ENCODE assay signal across 14 cellular contexts in genomic region chr14:28763914-28764848, GRCh38. TPM values are rescaled to one million over a fixed set of nuclear protein-coding genes. Genes with fewer than 3 reads are reported as not detected.
DNase-seq lines count a peak whose midpoint lies in the region; ATAC-seq, FAIRE-seq and TF ChIP-seq lines count a peak whose summit lies in the region.
"Had no signal": no experiment of that assay in that cellular context is flagged by ENCODE, and none has a peak within 500 bp of the region (broad histone marks: within the 10 kb centered on the region; RNA-seq: fewer than 3 reads in every experiment).

No MANE protein-coding gene starts in this region.

- H3K4me1 ChIP-seq in HUES6 (ENCODE audit: control insufficient read depth, insufficient read depth, low read length) = peaks cover 27% of the 10 kb centered on the region
- H3K4me1 ChIP-seq in H1 (replicated peaks in 1 of 4; ENCODE audit: control insufficient read depth in 3 of 4, insufficient read depth in 4 of 4, low read length in 3 of 4) = peaks cover 2 to 21% (median 11%) of the 10 kb centered on the region in 4 experiments; a peak in 4 of 7 replicates

- TF ChIP-seq RAD21 in H1 (IDR thresholded peaks at IDR 0.05 in 1 of 2, conservative IDR thresholded peaks at IDR 0.05 in 1 of 2; ENCODE audit: low read depth in 2 of 2, low read length in 2 of 2) = no peak

- no peak overlapping the region for H3K23ac ChIP-seq in H1 (ENCODE audit: insufficient read length)

- TF ChIP-seq EP300 in H1 (IDR thresholded peaks at IDR 0.05; ENCODE audit: borderline replicate concordance in 1 of 2, low read depth in 2 of 2, low read length in 2 of 2) = no peak

- CTCF ChIA-PET in H1 (lab: Charles Lee; ENCODE audit: partially characterized antibody) = interaction anchor here (1.0 to 6.7 kb wide), 6 partner anchors 8 to 757 kb away, joined by 3 to 63 read pairs (median 6); no protein-coding TSS in a partner anchor

- H4K8ac ChIP-seq in H1 (ENCODE audit: extremely low read depth, insufficient read depth, low read length) = no peak overlapping the region

- no peak overlapping the region for H2BK15ac ChIP-seq in H1 (ENCODE audit: low read length)

- no peak overlapping the region for H3K27ac ChIP-seq in HUES6 (ENCODE audit: low read depth, low read length)
- H3K27ac ChIP-seq in H1 (ENCODE audit: low read depth, low read length) = no peak overlapping the region
- H3K27ac ChIP-seq: spleen had no signal

- H4K5ac ChIP-seq in H1 (ENCODE audit: insufficient read length, low read depth, low read length) = no peak overlapping the region

- H2BK20ac ChIP-seq in H1 (ENCODE audit: low read length) = no peak overlapping the region

- no peak overlapping the region for H3K4ac ChIP-seq in H1 (replicated peaks; ENCODE audit: insufficient read length, low read depth, low read length)

- H2BK120ac ChIP-seq in H1 (replicated peaks; ENCODE audit: low read depth, low read length) = no peak overlapping the region

- H3K36me3 ChIP-seq in HUES6 (ENCODE audit: control insufficient read depth, insufficient read depth, low read length) = no peaks in the 10 kb centered on the region
- H3K36me3 ChIP-seq in H1 (ENCODE audit: control insufficient read depth in 2 of 4, insufficient read depth in 4 of 4, low read length in 3 of 4) = no peaks in the 10 kb centered on the region; a peak in 1 of 8 replicates
- H3K36me3 ChIP-seq: spleen had no signal

- no peak for TF ChIP-seq CTCF in H1 (IDR thresholded peaks at IDR 0.05; ENCODE audit: control extremely low read depth in 1 of 3, insufficient read depth in 1 of 3, low read depth in 1 of 3, low read length in 3 of 3)

- ATAC-seq in GM21723 (IDR thresholded peaks at IDR 0.05; ENCODE audit: unreplicated experiment) = no peak
- ATAC-seq: left colon had no signal

- FAIRE-seq in H1 (lab: Jason Lieb, UNC) = peak; percentile 45

- no peak overlapping the region for H3K9ac ChIP-seq in HUES6 (ENCODE audit: low read length)
- no peak overlapping the region for H3K9ac ChIP-seq in H1 (replicated peaks in 1 of 4; ENCODE audit: extremely low read depth in 1 of 4, low read depth in 3 of 4, low read length in 3 of 4)

- WGBS in H1 (ENCODE audit: extremely low coverage in 1 of 2, insufficient coverage in 1 of 2, insufficient read length in 1 of 2, insufficient replicate concordance in 2 of 2, low coverage in 1 of 2, low lambda C conversion rate in 2 of 2, missing lambda C conversion rate in 1 of 2), 2 experiments = 7% methylated on average over 14 of the region's 16 CpGs; no CpG with 5 or more reads in 1 of the 2 experiments

- H3K4me2 ChIP-seq in H1 (ENCODE audit: insufficient read depth in 1 of 2, low read depth in 2 of 2, low read length in 2 of 2) = peak overlapping the region; percentile 55 to 79; a peak in 3 of 4 replicates

- H3K79me1 ChIP-seq in H1 (ENCODE audit: low read depth, low read length) = no peaks in the 10 kb centered on the region

- H3K27me3 ChIP-seq in HUES6 (ENCODE audit: control insufficient read depth, insufficient read depth, low read length) (peaks cover 92% of the 10 kb centered on the region), H1 (replicated peaks in 1 of 4; ENCODE audit: control insufficient read depth in 3 of 4, extremely low read depth in 1 of 4, insufficient read depth in 3 of 4, low read length in 3 of 4) (peaks cover 72 to 85% (median 80%) of the 10 kb centered on the region in 4 experiments)

- no peak overlapping the region for H3K14ac ChIP-seq in H1 (ENCODE audit: insufficient read length)

- peaks cover 17% of the 10 kb centered on the region for H3K23me2 ChIP-seq in H1 (ENCODE audit: low read depth, low read length)

- no peak for TF ChIP-seq POLR2A in H1 (IDR thresholded peaks at IDR 0.05; ENCODE audit: control extremely low read depth in 1 of 2, low read depth in 2 of 2, low read length in 2 of 2)

- H3K56ac ChIP-seq in H1 (replicated peaks; ENCODE audit: insufficient read length, low read depth, low read length) = no peak overlapping the region

- no peak overlapping the region for H4K91ac ChIP-seq in H1 (replicated peaks; ENCODE audit: insufficient read length, low read length)

- H2AFZ ChIP-seq in H1 (ENCODE audit: low read length) = no peak overlapping the region

- POLR2A ChIA-PET in H1 (lab: Charles Lee; ENCODE audit: partially characterized antibody) = interaction anchor here (0.8 to 2.4 kb wide), 3 partner anchors 8 to 21 kb away, joined by 4 to 11 read pairs (median 4); no protein-coding TSS in a partner anchor

- H3K4me3 ChIP-seq in HUES6 (ENCODE audit: low read depth, low read length) (peak overlapping the region; percentile 14; the same call in 1 of the 2 replicates), H1 (ENCODE audit: extremely low read depth in 1 of 4, insufficient read depth in 2 of 4, low read depth in 3 of 4, low read length in 4 of 4) (peak overlapping the region in 1 of 4 experiments; percentile 40; a peak in 1 of 8 replicates)

- no peak overlapping the region for H2BK5ac ChIP-seq in H1 (ENCODE audit: low read depth, low read length)

- H2BK12ac ChIP-seq in H1 (ENCODE audit: low read depth, low read length) = no peak overlapping the region

- peaks cover 12 to 21% of the 10 kb centered on the region in 2 experiments for H4K20me1 ChIP-seq in H1 (replicated peaks in 1 of 2; ENCODE audit: control insufficient read depth in 1 of 2, insufficient read depth in 2 of 2, low read length in 2 of 2)

- H3K79me2 ChIP-seq in H1 (ENCODE audit: control insufficient read depth in 1 of 2, insufficient read depth in 2 of 2, low read length in 2 of 2) = no peaks in the 10 kb centered on the region

- no peaks in the 10 kb centered on the region for H3K9me3 ChIP-seq in HUES6 (ENCODE audit: control insufficient read depth, insufficient read depth, low read depth, low read length)
- no peaks in the 10 kb centered on the region; a peak in 1 of 4 replicates for H3K9me3 ChIP-seq in H1 (ENCODE audit: insufficient read depth in 2 of 2, low read depth in 1 of 2, low read length in 1 of 2)

- H2AK5ac ChIP-seq in H1 (ENCODE audit: low read depth, low read length) = no peak overlapping the region

- H3K18ac ChIP-seq in H1 (ENCODE audit: extremely low read depth, low read length) = no peak overlapping the region

- peak; percentile 56 for DNase-seq in DMS153 (lab: John Stamatoyannopoulos, UW)
- DNase-seq in NCI-H510A treated with DMSO at 0.1 percent for 48 hours (lab: John Stamatoyannopoulos, UW) = peak; percentile 91
- peak in 1 of 2 experiments; percentile 55 for DNase-seq in H1 (ENCODE audit: low read depth in 1 of 2, low spot score in 2 of 2)
- no peak for DNase-seq in CD1c-positive myeloid dendritic cell (ENCODE audit: extremely low spot score)
- DNase-seq in GM03348 (ENCODE audit: low spot score) = no peak
- DNase-seq in activated CD4-positive, alpha-beta T cell treated with anti-CD3 and anti-CD28 coated beads, Interleukin-2, amount 50 U/mL, for 1 hour = no peak
- DNase-seq: activated CD8-positive, alpha-beta memory T cell treated with anti-CD3 and anti-CD28 coated beads, Interleukin-2, amount 50 U/mL, for 48 hours; left colon; MV-4-11; spleen had no signal

TF ChIP-seq in H1, 55 proteins besides CTCF, POLR2A, EP300 and RAD21 (continues in another document):
- TF ChIP-seq RNF2 (IDR thresholded peaks at IDR 0.05; ENCODE audit: borderline replicate concordance, low read depth, low read length, missing control alignments, poor library complexity, severe bottlenecking) (peak; percentile 90), CBX8 (IDR thresholded peaks at IDR 0.05; ENCODE audit: borderline replicate concordance, low read depth, low read length) (peak; percentile 79; the same call in 1 of the 2 replicates), SUZ12 (IDR thresholded peaks at IDR 0.05; ENCODE audit: low read length) (peak; percentile 28)

RNA-seq across cellular contexts. Expression of gene FOXG1, which starts 2.4 kb away (rescaled TPM):
- 0.24 and 0.29 TPM in 2 replicates for total RNA-seq in H1 (2021; fragmentation: NEBNext Ultra II Directional; extraction: Animal tissue kit (Norgen Biotek cat#: 25700))
- polyA plus RNA-seq in H1 (2011; rRNA removed) = 0.03 and 0.08 TPM in 2 replicates
- 0.03 TPM for polyA plus RNA-seq in H1 (2011; cell fraction: cytosol; rRNA removed)
- 0.09 TPM for polyA plus RNA-seq in H1 (2011; cell fraction: nucleus; rRNA removed)
- 0.05 to 0.12 TPM (median 0.11 TPM) in 4 replicates for polyA plus RNA-seq in H1 (2012, experiment 1 of 2)
- 0.07 TPM for polyA plus RNA-seq in H1 (2012, experiment 2 of 2)
- 0.14 TPM for polyA plus RNA-seq in H1 (2013, experiment 1 of 2)
- 0.13 TPM for polyA plus RNA-seq in H1 (2013, experiment 2 of 2)
- not detected in 2 replicates for polyA minus RNA-seq in H1 (2011; rRNA and poly(A)+ RNA removed)
- polyA minus RNA-seq in H1 (2011; cell fraction: cytosol; rRNA and poly(A)+ RNA removed) = not detected
- polyA minus RNA-seq in H1 (2011; cell fraction: nucleus; rRNA and poly(A)+ RNA removed) = not detected
- total RNA-seq: glomerular endothelial cell, left colon, urinary bladder had no signal
- polyA plus RNA-seq: urinary bladder had no signal

Comparison
In these comparisons a context has a peak if more than half of its experiments do, and no peak if none do; other contexts are left out.
1. DNase-seq: peak in DMS153 (single experiment) and NCI-H510A treated with DMSO at 0.1 percent for 48 hours (single experiment); none in CD1c-positive myeloid dendritic cell (single experiment), GM03348 (single experiment) and activated CD4-positive, alpha-beta T cell treated with anti-CD3 and anti-CD28 coated beads, Interleukin-2, amount 50 U/mL, for 1 hour (single experiment).